Comparison of ENCODE assay signal across 9 cellular contexts in genomic region chr14:35123388-35123703, GRCh38. TPM values are rescaled to one million over a fixed set of nuclear protein-coding genes. Genes with fewer than 3 reads are reported as not detected.
DNase-seq lines count a peak whose midpoint lies in the region; ATAC-seq, FAIRE-seq and TF ChIP-seq lines count a peak whose summit lies in the region.
"Had no signal": no experiment of that assay in that cellular context is flagged by ENCODE, and none has a peak within 500 bp of the region (broad histone marks: within the 10 kb centered on the region; RNA-seq: fewer than 3 reads in every experiment).

No MANE protein-coding gene starts in this region.

- ATAC-seq in HG03442 (IDR thresholded peaks at IDR 0.05; ENCODE audit: unreplicated experiment): no peak

- peaks cover 6% of the 10 kb centered on the region for H3K36me3 Mint-ChIP-seq in IgD-negative memory B cell

- H3K4me3 ChIP-seq in AG04450 (ENCODE audit: low read depth, low read length) (peak overlapping the region; percentile 73), bronchial epithelial cell (ENCODE audit: low read depth, low read length) (peak overlapping the region; percentile 75), muscle layer of duodenum (ENCODE audit: low read depth in 1 of 2, low read length in 2 of 2) (peak overlapping the region; percentile 85 to 97)

- CTCF ChIA-PET in AG04450 (lab: Charles Lee): interaction anchor here (1.3 kb wide), 3 partner anchors 16 to 19 kb away, joined by 3 to 5 read pairs (median 3); no protein-coding TSS in a partner anchor

- H3K9me3 ChIP-seq in AG04450 (ENCODE audit: control insufficient read depth, insufficient read depth, low read length): no peaks in the 10 kb centered on the region; the same call in 1 of the 2 replicates
- no peaks in the 10 kb centered on the region for H3K9me3 ChIP-seq in muscle layer of duodenum (ENCODE audit: control insufficient read depth in 1 of 2, low read length in 2 of 2)

- DNase-seq in AG04450 (ENCODE audit: low read depth, low spot score) (no peak), bronchial epithelial cell (ENCODE audit: low read depth) (peak; percentile 7), inferior parietal cortex (ENCODE audit: extremely low spot score) (no peak), 8988T (no peak)
- DNase-seq in activated CD8-positive, alpha-beta memory T cell treated with anti-CD3 and anti-CD28 coated beads, Interleukin-2, amount 50 U/mL, for 4 hours: no peak
- DNase-seq: NCI-H2081 treated with DMSO at 0.1 percent for 48 hours had no signal

- H3K36me3 ChIP-seq in bronchial epithelial cell (ENCODE audit: control insufficient read depth, insufficient read depth, low read length) (peaks cover 1% of the 10 kb centered on the region), muscle layer of duodenum (ENCODE audit: control insufficient read depth in 1 of 2, insufficient read depth in 2 of 2, low read length in 2 of 2) (peaks cover 5 to 21% of the 10 kb centered on the region in 2 donors)

- no peaks in the 10 kb centered on the region for H3K27me3 Mint-ChIP-seq in IgD-negative memory B cell

- no peak for TF ChIP-seq CTCF in AG04450 (IDR thresholded peaks at IDR 0.05; ENCODE audit: low read depth, low read length)
- TF ChIP-seq CTCF in bronchial epithelial cell (IDR thresholded peaks at IDR 0.05; ENCODE audit: insufficient read depth, low read length, severe bottlenecking): no peak

- peak overlapping the region; percentile 91 to 100 (median 98) for H3K4me3 Mint-ChIP-seq in IgD-negative memory B cell

- H3K27me3 ChIP-seq in AG04450 (ENCODE audit: control insufficient read depth, insufficient read depth, low read length) (no peaks in the 10 kb centered on the region), bronchial epithelial cell (ENCODE audit: control insufficient read depth, insufficient read depth, low read length) (no peaks in the 10 kb centered on the region), muscle layer of duodenum (ENCODE audit: low read depth, low read length) (no peaks in the 10 kb centered on the region)

- no peaks in the 10 kb centered on the region for H3K9me3 Mint-ChIP-seq in IgD-negative memory B cell

- peak overlapping the region; percentile 96 to 100 (median 100) for H3K27ac Mint-ChIP-seq in IgD-negative memory B cell

- H3K4me1 Mint-ChIP-seq in IgD-negative memory B cell: peaks cover 29 to 41% (median 31%) of the 10 kb centered on the region in 3 donors

- no peak for FAIRE-seq in bronchial epithelial cell (lab: Jason Lieb, UNC)

- H3K27ac ChIP-seq in AG04450 (ENCODE audit: low read depth, low read length) (no peak overlapping the region), muscle layer of duodenum (ENCODE audit: low read length) (peak overlapping the region; percentile 99)

- POLR2A ChIA-PET in AG04450 (lab: Yijun Ruan, JAX): interaction anchor here (0.6 kb wide), 1 partner anchor 345 kb away, joined by 3 read pairs; no protein-coding TSS in a partner anchor

- H3K4me1 ChIP-seq in muscle layer of duodenum (ENCODE audit: control insufficient read depth in 1 of 2, insufficient read depth in 2 of 2, low read length in 2 of 2): peaks cover 6 to 26% of the 10 kb centered on the region in 2 donors

RNA-seq across cellular contexts. Expression of gene PRORP, which starts 1.0 kb away (rescaled TPM):
- polyA plus RNA-seq in AG04450 (2011; rRNA removed): 30.6 and 34.9 TPM in 2 replicates
- polyA minus RNA-seq in AG04450 (2011; rRNA and poly(A)+ RNA removed): 24.1 and 25.8 TPM in 2 replicates
- polyA plus RNA-seq in IgD-negative memory B cell: 31.5 TPM
- total RNA-seq in bronchial epithelial cell: 21.6 and 24.5 TPM in 2 replicates

RNA-seq across cellular contexts. Expression of gene PPP2R3C, which starts 1.6 kb away (rescaled TPM):
- polyA plus RNA-seq in AG04450 (2011; rRNA removed): 30.8 and 43.7 TPM in 2 replicates
- 7.1 and 12.3 TPM in 2 replicates for polyA minus RNA-seq in AG04450 (2011; rRNA and poly(A)+ RNA removed)
- polyA plus RNA-seq in IgD-negative memory B cell: 47.1 TPM
- 12.2 and 15.0 TPM in 2 replicates for total RNA-seq in bronchial epithelial cell
